ENCODE assay signal across 17 cellular contexts in the genomic region with DNA sequence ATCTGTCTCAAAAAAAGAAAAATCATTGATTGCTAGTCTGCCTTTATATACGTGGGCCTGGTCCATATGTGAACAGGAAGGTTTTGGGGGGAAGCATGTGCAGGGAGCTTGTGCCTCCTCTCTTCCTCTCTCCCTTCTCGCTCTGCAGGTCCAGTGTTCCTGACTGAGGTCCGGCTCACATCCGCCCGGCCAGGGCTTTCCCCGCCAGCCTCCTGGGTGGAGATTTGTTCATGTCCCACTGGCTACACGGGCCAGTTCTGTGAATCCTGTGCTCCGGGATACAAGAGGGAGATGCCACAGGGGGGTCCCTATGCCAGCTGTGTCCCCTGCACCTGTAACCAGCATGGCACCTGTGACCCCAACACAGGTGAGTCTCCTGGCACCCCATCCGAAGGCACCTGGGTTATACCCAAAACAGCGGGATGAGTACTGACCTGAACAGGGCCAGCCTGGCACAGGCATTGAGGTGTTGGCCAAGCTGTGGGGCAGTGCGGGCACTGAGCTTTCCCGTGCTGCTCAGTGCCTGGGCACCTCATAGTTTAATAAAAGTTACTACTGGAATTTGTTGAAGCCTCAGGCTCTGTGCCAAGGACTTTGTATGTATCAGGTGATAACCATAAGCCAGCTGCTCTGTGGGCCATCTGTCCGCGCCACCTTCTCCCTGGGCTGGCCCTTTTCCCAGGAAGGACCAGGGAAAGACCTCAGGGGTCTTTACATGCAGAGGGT. TPM values are rescaled to one million over a fixed set of nuclear protein-coding genes. Genes with fewer than 3 reads are reported as not detected.
DNase-seq lines count a peak whose midpoint lies in the region; ATAC-seq, FAIRE-seq and TF ChIP-seq lines count a peak whose summit lies in the region.
"Had no signal": no experiment of that assay in that cellular context is flagged by ENCODE, and none has a peak within 500 bp of the region (broad histone marks: within the 10 kb centered on the region; RNA-seq: fewer than 3 reads in every experiment).

No MANE protein-coding gene starts in this region.

- H3K27me3 ChIP-seq in right atrium auricular region: no peaks in the 10 kb centered on the region
- H3K27me3 ChIP-seq in left ventricle myocardium inferior (ENCODE audit: low read depth): peaks cover 10% of the 10 kb centered on the region
- H3K27me3 ChIP-seq in small intestine (ENCODE audit: control insufficient read depth in 2 of 2, insufficient read depth in 2 of 2, low read length in 2 of 2): no peaks in the 10 kb centered on the region
- H3K27me3 ChIP-seq in tibial nerve: no peaks in the 10 kb centered on the region
- H3K27me3 ChIP-seq: BLaER1 had no signal

- no peak for TF ChIP-seq CTCF in right atrium auricular region (IDR thresholded peaks at IDR 0.05)
- TF ChIP-seq CTCF in left ventricle myocardium inferior (IDR thresholded peaks at IDR 0.05; ENCODE audit: borderline replicate concordance): no peak
- TF ChIP-seq CTCF in tibial nerve (IDR thresholded peaks at IDR 0.05): no peak

- H3K9me3 ChIP-seq in right atrium auricular region: no peaks in the 10 kb centered on the region
- no peaks in the 10 kb centered on the region for H3K9me3 ChIP-seq in left ventricle myocardium inferior (replicated peaks)
- no peaks in the 10 kb centered on the region for H3K9me3 ChIP-seq in small intestine (ENCODE audit: control insufficient read depth, low read depth)
- no peaks in the 10 kb centered on the region for H3K9me3 ChIP-seq in tibial nerve
- H3K9me3 ChIP-seq: A549, BLaER1, HAP-1 had no signal

- no peaks in the 10 kb centered on the region for H3K9me3 Mint-ChIP-seq in naive thymus-derived CD8-positive, alpha-beta T cell
- H3K9me3 Mint-ChIP-seq: CD14-positive monocyte; CD4-positive, alpha-beta memory T cell had no signal

- no peak overlapping the region for H3K27ac Mint-ChIP-seq in naive thymus-derived CD8-positive, alpha-beta T cell
- H3K27ac Mint-ChIP-seq: CD14-positive monocyte; CD4-positive, alpha-beta memory T cell had no signal

- no peak overlapping the region for H3K27ac ChIP-seq in right atrium auricular region
- H3K27ac ChIP-seq in left ventricle myocardium inferior (replicated peaks): peak overlapping the region; percentile 34
- H3K27ac ChIP-seq in small intestine (ENCODE audit: low read depth in 1 of 2, low read length in 1 of 2): no peak overlapping the region
- H3K27ac ChIP-seq in tibial nerve: no peak overlapping the region
- H3K27ac ChIP-seq: 22Rv1, A549, BLaER1 had no signal

- 78 to 87% (median 81%) methylated on average over 14 of the region's 14 CpGs for WGBS in small intestine, 3 donors
- WGBS in tibial nerve, 2 donors: 83 to 94% methylated on average over 12 to 13 of the region's 14 CpGs

- intact Hi-C loops in Right ventricle myocardium inferior (cut with DNase I) (loop anchor here (1.0 to 2.0 kb wide), 2 partner anchors 70 to 279 kb away; no protein-coding TSS in a partner anchor), left ventricle myocardium inferior (cut with micrococcal nuclease) (no loop called here)

- H3K36me3 Mint-ChIP-seq in naive thymus-derived CD8-positive, alpha-beta T cell: no peaks in the 10 kb centered on the region
- H3K36me3 Mint-ChIP-seq: CD14-positive monocyte; CD4-positive, alpha-beta memory T cell had no signal

- H3K36me3 ChIP-seq in right atrium auricular region (no peaks in the 10 kb centered on the region), left ventricle myocardium inferior (no peaks in the 10 kb centered on the region), small intestine (ENCODE audit: control insufficient read depth in 2 of 2, insufficient read depth in 2 of 2, low read length in 2 of 2) (no peaks in the 10 kb centered on the region), tibial nerve (no peaks in the 10 kb centered on the region)
- H3K36me3 ChIP-seq: BLaER1, HAP-1 had no signal

- DNase-seq in Right ventricle myocardium inferior (ENCODE audit: missing footprints): no peak
- DNase-seq in right atrium auricular region (ENCODE audit: low spot score): no peak
- no peak for DNase-seq in left ventricle myocardium inferior
- DNase-seq in myocyte (ENCODE audit: low read depth): peak; percentile 18
- DNase-seq in small intestine: peak; percentile 13
- no peak for DNase-seq in naive thymus-derived CD8-positive, alpha-beta T cell
- DNase-seq in tibial nerve (ENCODE audit: low spot score in 2 of 2): no peak

- peak; percentile 32 for ATAC-seq in Right ventricle myocardium inferior
- no peak for ATAC-seq in naive thymus-derived CD8-positive, alpha-beta T cell
- no peak for ATAC-seq in HG02678 (IDR thresholded peaks at IDR 0.05; ENCODE audit: unreplicated experiment)

- TF ChIP-seq EP300 in tibial nerve (IDR thresholded peaks at IDR 0.05): no peak

- H3K4me1 ChIP-seq in right atrium auricular region (no peaks in the 10 kb centered on the region), left ventricle myocardium inferior (no peaks in the 10 kb centered on the region), small intestine (ENCODE audit: control insufficient read depth in 2 of 2, insufficient read depth in 1 of 2, low read depth in 1 of 2, low read length in 1 of 2) (no peaks in the 10 kb centered on the region), tibial nerve (no peaks in the 10 kb centered on the region)
- H3K4me1 ChIP-seq: A549, HAP-1 had no signal

- no peak for TF ChIP-seq POLR2A in tibial nerve (IDR thresholded peaks at IDR 0.05)

- no peak overlapping the region for H3K4me3 Mint-ChIP-seq in naive thymus-derived CD8-positive, alpha-beta T cell
- H3K4me3 Mint-ChIP-seq: CD14-positive monocyte; CD4-positive, alpha-beta memory T cell had no signal

- H3K4me3 ChIP-seq in right atrium auricular region (no peak overlapping the region), left ventricle myocardium inferior (no peak overlapping the region), small intestine (ENCODE audit: low read depth in 1 of 2, low read length in 2 of 2) (no peak overlapping the region), tibial nerve (no peak overlapping the region)
- H3K4me3 ChIP-seq: A549, BLaER1, GM12878, HAP-1 had no signal

- POLR2A ChIA-PET in naive thymus-derived CD8-positive, alpha-beta T cell (lab: Charles Lee): interaction anchor here (0.6 kb wide), 1 partner anchor 345 kb away, joined by 4 read pairs; no protein-coding TSS in a partner anchor

- no peak for FAIRE-seq in small intestine (lab: Jason Lieb, UNC)
- FAIRE-seq: A549 had no signal

- H3K27me3 Mint-ChIP-seq in naive thymus-derived CD8-positive, alpha-beta T cell: no peaks in the 10 kb centered on the region
- H3K27me3 Mint-ChIP-seq: CD4-positive, alpha-beta memory T cell had no signal

- no peaks in the 10 kb centered on the region for H3K4me1 Mint-ChIP-seq in naive thymus-derived CD8-positive, alpha-beta T cell
- H3K4me1 Mint-ChIP-seq: CD4-positive, alpha-beta memory T cell had no signal

RNA-seq across cellular contexts. Expression of gene AIF1L, which starts 39.4 kb away (rescaled TPM):
- total RNA-seq in Right ventricle myocardium inferior (22.2 TPM), right atrium auricular region (10 to 100 TPM; 15.4 to 27.3 TPM), left ventricle myocardium inferior (16.5 TPM), myocyte (75.4 and 163 TPM in 2 replicates), tibial nerve (10 to 100 TPM; 42.9 to 55.9 (median 50.0) TPM)
- polyA plus RNA-seq in myocyte (2012): 29.8 TPM
- polyA plus RNA-seq in small intestine: 1 to 10 TPM in 2 of 3 donors, under 1 TPM in 1; 0.45 to 9.3 (median 1.4) TPM
- total RNA-seq in naive thymus-derived CD8-positive, alpha-beta T cell: not detected
- polyA plus RNA-seq in naive thymus-derived CD8-positive, alpha-beta T cell: not detected
- polyA plus RNA-seq: CD14-positive monocyte; CD4-positive, alpha-beta memory T cell had no signal

RNA-seq across cellular contexts. Expression of gene LAMC3, which starts 48.0 kb away (rescaled TPM):
- total RNA-seq in Right ventricle myocardium inferior (0.22 TPM), right atrium auricular region (1 to 10 TPM in 1 of 2 donors, under 1 TPM in 1; 0.56 to 1.6 TPM), left ventricle myocardium inferior (0.66 TPM), myocyte (0.03 and 0.26 TPM in 2 replicates), tibial nerve (1 to 10 TPM in 1 of 4 donors, under 1 TPM in 1, not detected in 2; 0.21 to 1.6 TPM)
- polyA plus RNA-seq in myocyte (2012): 0.33 TPM
- under 1 TPM in 1 of 3 donors, not detected in 2; 0.25 TPM for polyA plus RNA-seq in small intestine
- 1 to 10 TPM; 6.9 to 7.2 TPM for total RNA-seq in naive thymus-derived CD8-positive, alpha-beta T cell
- polyA plus RNA-seq in naive thymus-derived CD8-positive, alpha-beta T cell: under 1 TPM in 1 of 3 donors, not detected in 2; 0.02 TPM
- total RNA-seq: HT-29 had no signal
- polyA plus RNA-seq: AG04450; CD14-positive monocyte; CD4-positive, alpha-beta memory T cell; GM12878 had no signal

Comparison
In these comparisons a context has a peak if more than half of its experiments do, and no peak if none do; other contexts are left out.
1. DNase-seq: peak in myocyte (single experiment) and small intestine (single experiment); none in Right ventricle myocardium inferior (single experiment), right atrium auricular region (single experiment), left ventricle myocardium inferior (single experiment), naive thymus-derived CD8-positive, alpha-beta T cell (0 of 10) and tibial nerve (0 of 2).
2. RNA of gene AIF1L, which starts 39.4 kb away (total RNA-seq): 75.4 to 163 TPM in myocyte, 42.9 to 55.9 TPM in tibial nerve, 15.4 to 27.3 TPM in right atrium auricular region, 22.2 TPM in Right ventricle myocardium inferior (single experiment) and 16.5 TPM in left ventricle myocardium inferior (single experiment); not detected in naive thymus-derived CD8-positive, alpha-beta T cell; every median in the first group is over 10 times any median in the second.